Comparison of ENCODE assay signal across 32 cellular contexts in genomic region chr12:3921526-3921925, GRCh38.
"Had no signal": no experiment of that assay in that cellular context is flagged by ENCODE, and none has a peak within 500 bp of the region (broad histone marks: within the 10 kb centered on the region; RNA-seq: fewer than 3 reads in every experiment).

No MANE protein-coding gene starts in this region.

- H3K27me3 Mint-ChIP-seq: activated CD4-positive, alpha-beta memory T cell treated with anti-CD3 and anti-CD28 coated beads for 36 hours; activated CD4-positive, alpha-beta T cell treated with anti-CD3 and anti-CD28 coated beads for 36 hours had no signal

- H3K4me3 ChIP-seq: ascending aorta, breast epithelium, cardiac muscle cell, colonic mucosa, esophagus muscularis mucosa, gastrocnemius medialis, heart left ventricle had no signal

- H3K27ac Mint-ChIP-seq: activated CD4-positive, alpha-beta memory T cell treated with anti-CD3 and anti-CD28 coated beads for 36 hours; activated CD4-positive, alpha-beta T cell treated with anti-CD3 and anti-CD28 coated beads for 36 hours; activated CD4-positive, alpha-beta T cell treated with anti-CD3 and anti-CD28 coated beads, Interleukin-2, amount 10 ng/mL, durations not matched to agents 24 days and 14 days; activated CD8-positive, alpha-beta memory T cell treated with anti-CD3 and anti-CD28 coated beads, Interleukin-2, amount 10 ng/mL, durations not matched to agents 7 days and 5 days; activated CD8-positive, alpha-beta T cell treated with anti-CD3 and anti-CD28 coated beads, Interleukin-2, amount 10 ng/mL, durations not matched to agents 7 days and 5 days; activated naive CD4-positive, alpha-beta T cell treated with anti-CD3 and anti-CD28 coated beads, Interleukin-2, amount 10 ng/mL, durations not matched to agents 7 days and 5 days; activated naive CD4-positive, alpha-beta T cell treated with anti-CD3 and anti-CD28 coated beads, Interleukin-2, amount 50 U/mL, for 72 hours; activated naive CD8-positive, alpha-beta T cell treated with anti-CD3 and anti-CD28 coated beads, Interleukin-2, amount 10 ng/mL, durations not matched to agents 7 days and 5 days; activated T-helper 1 cell treated with anti-CD3 and anti-CD28 coated beads, Interleukin-12 subunit alpha, Interleukin-12 subunit beta, Interleukin-2, Interleukin-4 antibody, amounts not matched to agents 30 ng/mL and 10 ng/mL and 1 ng/mL, durations not matched to agents 14 hours and 24 hours and 36 hours; activated T-helper 2 cell treated with anti-CD3 and anti-CD28 coated beads, Interferon-gamma antibody, Interleukin-2, Interleukin-4, amounts not matched to agents 10 μg/mL and 5 μg/mL and 100 μg/mL, durations not matched to agents 14 hours and 24 hours and 36 hours had no signal

- H3K4me1 ChIP-seq: ascending aorta, breast epithelium, colonic mucosa, foreskin keratinocyte, gastrocnemius medialis, heart left ventricle had no signal

- ATAC-seq: activated CD4-positive, alpha-beta T cell treated with anti-CD3 and anti-CD28 coated beads for 36 hours; activated CD8-positive, alpha-beta memory T cell treated with anti-CD3 and anti-CD28 coated beads, Interleukin-2, amount 10 ng/mL, durations not matched to agents 7 days and 5 days; activated CD8-positive, alpha-beta T cell treated with anti-CD3 and anti-CD28 coated beads, Interleukin-2, amount 10 ng/mL, durations not matched to agents 7 days and 5 days; activated naive CD4-positive, alpha-beta T cell treated with anti-CD3 and anti-CD28 coated beads, Interleukin-2, amount 50 U/mL, for 72 hours; foreskin keratinocyte; gastrocnemius medialis; heart left ventricle had no signal

- H3K27me3 ChIP-seq: ascending aorta, cardiac muscle cell had no signal

- DNase-seq: activated CD4-positive, alpha-beta memory T cell treated with anti-CD3 and anti-CD28 coated beads for 36 hours; activated CD4-positive, alpha-beta T cell treated with anti-CD3 and anti-CD28 coated beads for 36 hours; activated CD4-positive, alpha-beta T cell treated with anti-CD3 and anti-CD28 coated beads, Interleukin-2, amount 10 ng/mL, durations not matched to agents 24 days and 14 days; activated CD4-positive, CD25-positive, alpha-beta regulatory T cell; activated CD4-positive, CD25-positive, alpha-beta regulatory T cell treated with anti-CD3 and anti-CD28 coated beads, Interleukin-2, amount 50 U/mL, for 72 hours; activated CD8-positive, alpha-beta memory T cell treated with anti-CD3 and anti-CD28 coated beads, Interleukin-2, amount 10 ng/mL, durations not matched to agents 7 days and 5 days; activated CD8-positive, alpha-beta memory T cell treated with anti-CD3 and anti-CD28 coated beads, Interleukin-2, amount 50 U/mL, for 4 hours; activated CD8-positive, alpha-beta T cell treated with anti-CD3 and anti-CD28 coated beads, Interleukin-2, amount 10 ng/mL, durations not matched to agents 7 days and 5 days; activated effector memory CD4-positive, alpha-beta T cell treated with anti-CD3 and anti-CD28 coated beads, Interleukin-2, amount 50 U/mL, for 16 hours; activated naive CD4-positive, alpha-beta T cell treated with anti-CD3 and anti-CD28 coated beads, Interleukin-2, amount 10 ng/mL, durations not matched to agents 7 days and 5 days; activated naive CD8-positive, alpha-beta T cell treated with anti-CD3 and anti-CD28 coated beads, Interleukin-2, amount 10 ng/mL, durations not matched to agents 7 days and 5 days; activated T-cell treated with anti-CD3 and anti-CD28 coated beads, Interleukin-2, amount 50 U/mL, for 1 hour; activated T-cell treated with anti-CD3 and anti-CD28 coated beads, Interleukin-2, amount 50 U/mL, for 48 hours; central memory CD4-positive, alpha-beta T cell; cerebellar nuclear complex; colonic mucosa; effector memory CD4-positive, alpha-beta T cell; erythroblast; foreskin keratinocyte; gastrocnemius medialis; glutamatergic neuron; heart left ventricle; T-helper 2 cell; T-helper 9 cell had no signal

- H3K36me3 ChIP-seq: ascending aorta, breast epithelium, cardiac muscle cell, colonic mucosa, esophagus muscularis mucosa, gastrocnemius medialis, heart left ventricle had no signal

- H3K4me1 Mint-ChIP-seq: activated CD8-positive, alpha-beta memory T cell treated with anti-CD3 and anti-CD28 coated beads, Interleukin-2, amount 10 ng/mL, durations not matched to agents 7 days and 5 days; brain had no signal

- H3K36me3 Mint-ChIP-seq: activated CD4-positive, alpha-beta memory T cell treated with anti-CD3 and anti-CD28 coated beads for 36 hours; activated CD8-positive, alpha-beta memory T cell treated with anti-CD3 and anti-CD28 coated beads, Interleukin-2, amount 10 ng/mL, durations not matched to agents 7 days and 5 days; activated naive CD4-positive, alpha-beta T cell treated with anti-CD3 and anti-CD28 coated beads, Interleukin-2, amount 10 ng/mL, durations not matched to agents 7 days and 5 days; activated naive CD4-positive, alpha-beta T cell treated with anti-CD3 and anti-CD28 coated beads, Interleukin-2, amount 50 U/mL, for 72 hours; activated naive CD8-positive, alpha-beta T cell treated with anti-CD3 and anti-CD28 coated beads, Interleukin-2, amount 10 ng/mL, durations not matched to agents 7 days and 5 days had no signal

- H3K9me3 ChIP-seq: ascending aorta, breast epithelium, colonic mucosa, gastrocnemius medialis, heart left ventricle had no signal

- H3K27ac ChIP-seq: ascending aorta, breast epithelium, cardiac muscle cell, colonic mucosa, esophagus muscularis mucosa, foreskin keratinocyte, gastrocnemius medialis, heart left ventricle had no signal

- H3K4me3 Mint-ChIP-seq: activated CD4-positive, alpha-beta memory T cell treated with anti-CD3 and anti-CD28 coated beads for 36 hours; activated CD4-positive, alpha-beta T cell treated with anti-CD3 and anti-CD28 coated beads for 36 hours; activated CD4-positive, alpha-beta T cell treated with anti-CD3 and anti-CD28 coated beads, Interleukin-2, amount 10 ng/mL, durations not matched to agents 24 days and 14 days; activated CD8-positive, alpha-beta memory T cell treated with anti-CD3 and anti-CD28 coated beads, Interleukin-2, amount 10 ng/mL, durations not matched to agents 7 days and 5 days; activated CD8-positive, alpha-beta T cell treated with anti-CD3 and anti-CD28 coated beads, Interleukin-2, amount 10 ng/mL, durations not matched to agents 7 days and 5 days; activated naive CD4-positive, alpha-beta T cell treated with anti-CD3 and anti-CD28 coated beads, Interleukin-2, amount 10 ng/mL, durations not matched to agents 7 days and 5 days; activated naive CD8-positive, alpha-beta T cell treated with anti-CD3 and anti-CD28 coated beads, Interleukin-2, amount 10 ng/mL, durations not matched to agents 7 days and 5 days; activated T-helper 1 cell treated with anti-CD3 and anti-CD28 coated beads, Interleukin-12 subunit alpha, Interleukin-12 subunit beta, Interleukin-2, Interleukin-4 antibody, amounts not matched to agents 30 ng/mL and 10 ng/mL and 1 ng/mL, durations not matched to agents 14 hours and 24 hours and 36 hours had no signal

- H3K9me3 Mint-ChIP-seq: activated CD4-positive, alpha-beta memory T cell treated with anti-CD3 and anti-CD28 coated beads for 36 hours; activated CD4-positive, alpha-beta T cell treated with anti-CD3 and anti-CD28 coated beads, Interleukin-2, amount 10 ng/mL, durations not matched to agents 24 days and 14 days; activated naive CD4-positive, alpha-beta T cell treated with anti-CD3 and anti-CD28 coated beads, Interleukin-2, amount 10 ng/mL, durations not matched to agents 7 days and 5 days; activated naive CD4-positive, alpha-beta T cell treated with anti-CD3 and anti-CD28 coated beads, Interleukin-2, amount 50 U/mL, for 72 hours; activated naive CD8-positive, alpha-beta T cell treated with anti-CD3 and anti-CD28 coated beads, Interleukin-2, amount 10 ng/mL, durations not matched to agents 7 days and 5 days; activated T-helper 1 cell treated with anti-CD3 and anti-CD28 coated beads, Interleukin-12 subunit alpha, Interleukin-12 subunit beta, Interleukin-2, Interleukin-4 antibody, amounts not matched to agents 30 ng/mL and 10 ng/mL and 1 ng/mL, durations not matched to agents 14 hours and 24 hours and 36 hours; activated T-helper 2 cell treated with anti-CD3 and anti-CD28 coated beads, Interferon-gamma antibody, Interleukin-2, Interleukin-4, amounts not matched to agents 10 μg/mL and 5 μg/mL and 100 μg/mL, durations not matched to agents 14 hours and 24 hours and 36 hours had no signal
